In the genomic region with DNA sequence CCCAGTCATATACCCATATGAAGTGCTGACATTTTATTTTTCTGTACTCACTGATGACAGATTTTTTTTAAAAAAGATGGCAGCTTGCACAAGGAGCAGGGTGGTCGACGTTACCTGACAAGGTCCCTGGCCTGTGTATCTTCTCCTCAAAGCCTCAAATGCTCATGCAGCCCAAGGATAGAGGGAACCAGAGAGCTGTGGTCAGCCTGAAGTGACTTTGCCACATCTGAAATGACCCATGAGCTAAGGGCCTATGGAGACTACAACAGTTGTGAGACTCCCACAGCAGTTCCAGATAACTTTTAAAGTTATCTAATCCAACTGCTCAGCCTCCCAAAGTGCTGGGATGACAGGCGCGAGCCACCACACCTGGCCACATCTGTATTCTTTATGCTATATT, we compare ENCODE assay signal across 31 cellular contexts.
A peak's percentile ranks its signal among the peaks of the same experiment; 100 is the strongest.
DNase-seq lines count a peak whose midpoint lies in the region; ATAC-seq and TF ChIP-seq lines count a peak whose summit lies in the region.
"Had no signal": no experiment of that assay in that cellular context is flagged by ENCODE, and none has a peak within 500 bp of the region (broad histone marks: within the 10 kb centered on the region; RNA-seq: fewer than 3 reads in every experiment).

No MANE protein-coding gene starts in this region.

- no peak overlapping the region for H3K27ac ChIP-seq in endodermal cell (ENCODE audit: low read depth, low read length)
- H3K27ac ChIP-seq: brain microvascular endothelial cell, pancreas had no signal

- H3K27ac Mint-ChIP-seq in activated naive CD8-positive, alpha-beta T cell, result peak overlapping the region; percentile 23
- H3K27ac Mint-ChIP-seq in activated naive CD8-positive, alpha-beta T cell treated with anti-CD3 and anti-CD28 coated beads, Interleukin-2, amount 50 U/mL, for 24 hours, result no peak overlapping the region
- no peak overlapping the region for H3K27ac Mint-ChIP-seq in endodermal cell
- H3K27ac Mint-ChIP-seq: activated T-helper 2 cell treated with anti-CD3 and anti-CD28 coated beads, Interferon-gamma antibody, Interleukin-2, Interleukin-4, amounts not matched to agents 10 μg/mL and 5 μg/mL and 100 μg/mL, durations not matched to agents 14 hours and 24 hours and 36 hours; GM23338; nephron progenitor cell had no signal

- TF ChIP-seq CTCF in NB4 (IDR thresholded peaks at IDR 0.05; ENCODE audit: low read depth, low read length) (no peak), endodermal cell (conservative IDR thresholded peaks at IDR 0.05) (peak; percentile 26)

- WGBS in endodermal cell (ENCODE audit: insufficient coverage in 1 of 2, insufficient read length in 1 of 2), 2 experiments, result 90 to 98% methylated on average over 4 of the region's 4 CpGs

- H3K4me1 Mint-ChIP-seq in activated naive CD8-positive, alpha-beta T cell (ENCODE audit: low read depth), result peaks cover 33% of the 10 kb centered on the region
- H3K4me1 Mint-ChIP-seq in activated naive CD8-positive, alpha-beta T cell treated with anti-CD3 and anti-CD28 coated beads, Interleukin-2, amount 50 U/mL, for 24 hours, result peaks cover 26% of the 10 kb centered on the region
- peaks cover 2% of the 10 kb centered on the region for H3K4me1 Mint-ChIP-seq in endodermal cell

- no peak for DNase-seq in activated naive CD8-positive, alpha-beta T cell treated with anti-CD3 and anti-CD28 coated beads, Interleukin-2, amount 50 U/mL, for 24 hours
- DNase-seq in NB4 (ENCODE audit: low read depth) (peak; percentile 49), endodermal cell (no peak), AG08396 (ENCODE audit: low spot score) (no peak), medulla oblongata (ENCODE audit: extremely low spot score) (no peak), ACHN (no peak)
- no peak for DNase-seq in effector CD8-positive, alpha-beta T cell (lab: John Stamatoyannopoulos, UW)
- DNase-seq: activated CD4-positive, alpha-beta T cell treated with anti-CD3 and anti-CD28 coated beads, Interleukin-2, amount 50 U/mL, for 48 hours; activated CD4-positive, CD25-positive, alpha-beta regulatory T cell treated with anti-CD3 and anti-CD28 coated beads, Interleukin-2, amount 50 U/mL, for 72 hours; activated naive CD4-positive, alpha-beta T cell treated with anti-CD3 and anti-CD28 coated beads, Interleukin-2, amount 50 U/mL, for 16 hours; amygdala; brain microvascular endothelial cell; Caco-2; gastrocnemius medialis; kidney glomerular epithelial cell; midbrain; NCI-H1105 treated with DMSO at 0.1 percent for 48 hours; NCI-H187 treated with DMSO at 0.1 percent for 48 hours; NCI-H2171 treated with DMSO at 0.1 percent for 48 hours; NCI-H510A treated with DMSO at 0.1 percent for 48 hours; nephron progenitor cell; pancreas; retina; stimulated activated naive CD4-positive, alpha-beta T cell treated with Interleukin-2 at 50 U/mL for 16 hours; T-helper 17 cell had no signal

- no peak for ATAC-seq in activated naive CD8-positive, alpha-beta T cell treated with anti-CD3 and anti-CD28 coated beads, Interleukin-2, amount 50 U/mL, for 24 hours
- ATAC-seq: gastrocnemius medialis, GM23338, pancreas, T-helper 17 cell had no signal

- H3K27me3 ChIP-seq in endodermal cell (ENCODE audit: control insufficient read depth, insufficient read depth, low read length, poor library complexity, severe bottlenecking), result no peaks in the 10 kb centered on the region
- H3K27me3 ChIP-seq: brain microvascular endothelial cell, gastrocnemius medialis, pancreas, suprapubic skin had no signal

- no peaks in the 10 kb centered on the region for H3K9me3 ChIP-seq in endodermal cell (ENCODE audit: control insufficient read depth, low read length)
- H3K9me3 ChIP-seq: Caco-2, gastrocnemius medialis, pancreas, suprapubic skin had no signal

- no peak overlapping the region for H3K9ac ChIP-seq in endodermal cell (ENCODE audit: extremely low read depth, low read length, poor library complexity, severe bottlenecking)

- H3K36me3 ChIP-seq in endodermal cell (ENCODE audit: control insufficient read depth, insufficient read depth, low read length), result no peaks in the 10 kb centered on the region
- H3K36me3 ChIP-seq: brain microvascular endothelial cell, gastrocnemius medialis, pancreas, suprapubic skin had no signal

- in situ Hi-C loops in ACHN (cut with HindIII; ENCODE audit: low pct_ligation_motif_present, low pct_unique_long_range_greater_than_20kb, low sequenced_read_pairs), result no loop called here

- H3K27me3 Mint-ChIP-seq in activated naive CD8-positive, alpha-beta T cell, result no peaks in the 10 kb centered on the region
- H3K27me3 Mint-ChIP-seq in activated naive CD8-positive, alpha-beta T cell treated with anti-CD3 and anti-CD28 coated beads, Interleukin-2, amount 50 U/mL, for 24 hours, result no peaks in the 10 kb centered on the region
- no peaks in the 10 kb centered on the region for H3K27me3 Mint-ChIP-seq in endodermal cell (ENCODE audit: insufficient read depth)
- H3K27me3 Mint-ChIP-seq: IgD-negative memory B cell, T-helper 17 cell had no signal

- no peaks in the 10 kb centered on the region for H3K9me3 Mint-ChIP-seq in activated naive CD8-positive, alpha-beta T cell (ENCODE audit: low read depth)
- no peaks in the 10 kb centered on the region for H3K9me3 Mint-ChIP-seq in activated naive CD8-positive, alpha-beta T cell treated with anti-CD3 and anti-CD28 coated beads, Interleukin-2, amount 50 U/mL, for 24 hours
- no peaks in the 10 kb centered on the region for H3K9me3 Mint-ChIP-seq in endodermal cell
- H3K9me3 Mint-ChIP-seq: activated T-helper 2 cell treated with anti-CD3 and anti-CD28 coated beads, Interferon-gamma antibody, Interleukin-2, Interleukin-4, amounts not matched to agents 10 μg/mL and 5 μg/mL and 100 μg/mL, durations not matched to agents 14 hours and 24 hours and 36 hours; GM23338; IgD-negative memory B cell; nephron progenitor cell had no signal

- H3K4me1 ChIP-seq in endodermal cell (ENCODE audit: control insufficient read depth, insufficient read depth, low read length), result peaks cover 4% of the 10 kb centered on the region
- H3K4me1 ChIP-seq: Caco-2 had no signal

- no peak overlapping the region for H3K4me3 Mint-ChIP-seq in activated naive CD8-positive, alpha-beta T cell
- H3K4me3 Mint-ChIP-seq in activated naive CD8-positive, alpha-beta T cell treated with anti-CD3 and anti-CD28 coated beads, Interleukin-2, amount 50 U/mL, for 24 hours, result no peak overlapping the region
- no peak overlapping the region for H3K4me3 Mint-ChIP-seq in endodermal cell
- H3K4me3 Mint-ChIP-seq: GM23338, nephron progenitor cell, T-helper 17 cell had no signal

- TF ChIP-seq POLR2A in NB4 (IDR thresholded peaks at IDR 0.05; ENCODE audit: extremely low read depth, insufficient read length), result no peak

- H3K4me3 ChIP-seq in NB4 (ENCODE audit: low read depth, low read length) (no peak overlapping the region), endodermal cell (ENCODE audit: low read length) (no peak overlapping the region)
- H3K4me3 ChIP-seq: gastrocnemius medialis, GM23338, pancreas, skin epidermis, suprapubic skin had no signal

- H3K36me3 Mint-ChIP-seq in activated naive CD8-positive, alpha-beta T cell, result no peaks in the 10 kb centered on the region
- H3K36me3 Mint-ChIP-seq in activated naive CD8-positive, alpha-beta T cell treated with anti-CD3 and anti-CD28 coated beads, Interleukin-2, amount 50 U/mL, for 24 hours (ENCODE audit: low read depth), result no peaks in the 10 kb centered on the region
- H3K36me3 Mint-ChIP-seq in endodermal cell (ENCODE audit: low read depth), result no peaks in the 10 kb centered on the region
- H3K36me3 Mint-ChIP-seq: IgD-negative memory B cell had no signal
